In genomic region chr15:23118208-23118607, GRCh38 we compare ENCODE assay signal across 39 cellular contexts. TPM values are rescaled to one million over a fixed set of nuclear protein-coding genes. Genes with fewer than 3 reads are reported as not detected.
"Had no signal": no experiment of that assay in that cellular context is flagged by ENCODE, and none has a peak within 500 bp of the region (broad histone marks: within the 10 kb centered on the region; RNA-seq: fewer than 3 reads in every experiment).

No MANE protein-coding gene starts in this region.

- ATAC-seq: activated naive CD4-positive, alpha-beta T cell treated with anti-CD3 and anti-CD28 coated beads, Interleukin-2, amount 50 U/mL, for 72 hours; activated naive CD8-positive, alpha-beta T cell treated with anti-CD3 and anti-CD28 coated beads, Interleukin-2, amount 50 U/mL, for 24 hours; activated T-cell treated with anti-CD3 and anti-CD28 coated beads, Interleukin-2, amount 50 U/mL, for 4 hours; activated T-cell treated with anti-CD3 and anti-CD28 coated beads, Interleukin-2, amount 50 U/mL, for 72 hours; activated T-helper 17 cell treated with anti-CD3 and anti-CD28 coated beads, Interleukin-2, amount 50 U/mL, for 72 hours; body of pancreas had no signal

- H3K4me3 ChIP-seq: adrenal gland, ascending aorta, body of pancreas, breast epithelium, cardiac muscle cell had no signal

- H3K27ac ChIP-seq: adrenal gland, ascending aorta, body of pancreas, brain microvascular endothelial cell, breast epithelium, cardiac muscle cell had no signal

- H3K4me1 ChIP-seq: adrenal gland, ascending aorta, body of pancreas, breast epithelium had no signal

- H3K27me3 ChIP-seq: adrenal gland, ascending aorta, body of pancreas, brain microvascular endothelial cell, breast epithelium had no signal

- DNase-seq: activated effector memory CD4-positive, alpha-beta T cell treated with anti-CD3 and anti-CD28 coated beads, Interleukin-2, amount 50 U/mL, for 16 hours; activated effector memory CD4-positive, alpha-beta T cell treated with Interleukin-2 at 50 U/mL for 16 hours; activated gamma-delta T cell; activated gamma-delta T cell treated with Interleukin-2 at 50 U/mL for 16 hours; activated naive CD4-positive, alpha-beta T cell; activated naive CD4-positive, alpha-beta T cell treated with anti-CD3 and anti-CD28 coated beads for 36 hours; activated naive CD4-positive, alpha-beta T cell treated with anti-CD3 and anti-CD28 coated beads, Interleukin-2, amount 10 ng/mL, durations not matched to agents 7 days and 5 days; activated naive CD4-positive, alpha-beta T cell treated with anti-CD3 and anti-CD28 coated beads, Interleukin-2, amount 50 U/mL, for 16 hours; activated naive CD4-positive, alpha-beta T cell treated with Interleukin-2 at 50 U/mL for 16 hours; activated naive CD8-positive, alpha-beta T cell treated with anti-CD3 and anti-CD28 coated beads for 36 hours; activated naive CD8-positive, alpha-beta T cell treated with anti-CD3 and anti-CD28 coated beads, Interleukin-2, amount 10 ng/mL, durations not matched to agents 7 days and 5 days; activated naive CD8-positive, alpha-beta T cell treated with anti-CD3 and anti-CD28 coated beads, Interleukin-2, amount 50 U/mL, for 24 hours; activated T-cell treated with anti-CD3 and anti-CD28 coated beads, Interleukin-2, amount 50 U/mL, for 4 hours; activated T-cell treated with anti-CD3 and anti-CD28 coated beads, Interleukin-2, amount 50 U/mL, for 48 hours; activated T-cell treated with anti-CD3 and anti-CD28 coated beads, Interleukin-2, amount 50 U/mL, for 72 hours; adrenal gland; amniotic stem cell; amygdala; anterior cingulate cortex; aorta; body of pancreas; brain microvascular endothelial cell; caudate nucleus; central memory CD4-positive, alpha-beta T cell; cerebellar nuclear complex had no signal

- FAIRE-seq: astrocyte, bronchial epithelial cell, colon had no signal

- H3K9me3 ChIP-seq: adrenal gland, ascending aorta, body of pancreas, breast epithelium had no signal

- H3K36me3 ChIP-seq: adrenal gland, ascending aorta, brain microvascular endothelial cell, breast epithelium, cardiac muscle cell had no signal

RNA-seq across cellular contexts. Expression of gene GOLGA6L1, which starts 18.4 kb away (rescaled TPM):
- total RNA-seq: activated naive CD4-positive, alpha-beta T cell treated with anti-CD3 and anti-CD28 coated beads for 36 hours; activated naive CD4-positive, alpha-beta T cell treated with anti-CD3 and anti-CD28 coated beads, Interleukin-2, amount 50 U/mL, for 72 hours; activated naive CD8-positive, alpha-beta T cell treated with anti-CD3 and anti-CD28 coated beads for 36 hours; activated naive CD8-positive, alpha-beta T cell treated with anti-CD3 and anti-CD28 coated beads, Interleukin-2, amount 10 ng/mL, durations not matched to agents 7 days and 5 days; activated T-cell treated with anti-CD3 and anti-CD28 coated beads, Interleukin-2, amount 50 U/mL, for 4 hours; activated T-cell treated with anti-CD3 and anti-CD28 coated beads, Interleukin-2, amount 50 U/mL, for 72 hours; activated T-helper 1 cell treated with anti-CD3 and anti-CD28 coated beads, Interleukin-12 subunit alpha, Interleukin-12 subunit beta, Interleukin-2, Interleukin-4 antibody, amounts not matched to agents 30 ng/mL and 10 ng/mL and 1 ng/mL, durations not matched to agents 14 hours and 24 hours and 36 hours; activated T-helper 17 cell treated with anti-CD3 and anti-CD28 coated beads, Interleukin-2, amount 50 U/mL, for 72 hours; activated T-helper 2 cell treated with anti-CD3 and anti-CD28 coated beads, Interferon-gamma antibody, Interleukin-2, Interleukin-4, amounts not matched to agents 10 μg/mL and 5 μg/mL and 100 μg/mL, durations not matched to agents 14 hours and 24 hours and 36 hours; adrenal gland; aorta; ascending aorta; astrocyte; body of pancreas; breast epithelium; bronchial epithelial cell; cardiac muscle cell; cardiac septum; cerebellum; chondrocyte had no signal
- polyA plus RNA-seq: adipose tissue, adrenal gland, aorta, cardiac muscle cell had no signal
